26 cellular contexts compared by ENCODE assay signal in genomic region chr20:8251201-8251575, GRCh38.
"Had no signal": no experiment of that assay in that cellular context is flagged by ENCODE, and none has a peak within 500 bp of the region (broad histone marks: within the 10 kb centered on the region; RNA-seq: fewer than 3 reads in every experiment).

No MANE protein-coding gene starts in this region.

- H3K9me3 ChIP-seq: breast epithelium, SJCRH30 had no signal

- H3K4me3 ChIP-seq: body of pancreas, breast epithelium, SJCRH30, SK-N-MC had no signal

- H3K36me3 ChIP-seq: breast epithelium, SJCRH30 had no signal

- H3K27me3 ChIP-seq: body of pancreas, breast epithelium, SJCRH30 had no signal

- H3K27ac ChIP-seq: body of pancreas, breast epithelium, SJCRH30, SK-N-MC had no signal

- ATAC-seq: activated CD4-positive, alpha-beta T cell treated with anti-CD3 and anti-CD28 coated beads for 36 hours; activated CD4-positive, CD25-positive, alpha-beta regulatory T cell treated with anti-CD3 and anti-CD28 coated beads, Interleukin-2, amount 50 U/mL, for 24 hours; activated CD8-positive, alpha-beta T cell treated with anti-CD3 and anti-CD28 coated beads, Interleukin-2, amount 10 ng/mL, durations not matched to agents 7 days and 5 days; Panc1; WTC11 had no signal

- DNase-seq: activated CD4-positive, alpha-beta T cell treated with anti-CD3 and anti-CD28 coated beads for 36 hours; activated CD4-positive, alpha-beta T cell treated with anti-CD3 and anti-CD28 coated beads, Interleukin-2, amount 10 ng/mL, durations not matched to agents 7 days and 5 days; activated CD4-positive, alpha-beta T cell treated with anti-CD3 and anti-CD28 coated beads, Interleukin-2, amount 50 U/mL, for 48 hours; activated CD8-positive, alpha-beta T cell treated with anti-CD3 and anti-CD28 coated beads, Interleukin-2, amount 10 ng/mL, durations not matched to agents 7 days and 5 days; activated gamma-delta T cell; activated naive CD4-positive, alpha-beta T cell treated with Interleukin-2 at 50 U/mL for 16 hours; activated naive CD8-positive, alpha-beta T cell treated with anti-CD3 and anti-CD28 coated beads, Interleukin-2, amount 10 ng/mL, durations not matched to agents 7 days and 5 days; activated T-cell treated with anti-CD3 and anti-CD28 coated beads, Interleukin-2, amount 50 U/mL, for 24 hours; Karpas-422; KBM-7; NCI-H1048; NCI-H1105 treated with DMSO at 0.1 percent for 48 hours; NCI-H1436; NCI-H1694; NCI-H2029; NCI-H2171; NCI-H2227 treated with DMSO at 0.1 percent for 48 hours; NCI-H446; NCI-H524 treated with DMSO at 0.1 percent for 48 hours; SJCRH30 had no signal
